7 cellular contexts compared by ENCODE assay signal in genomic region chr14:91402278-91403068, GRCh38. TPM values are rescaled to one million over a fixed set of nuclear protein-coding genes. Genes with fewer than 3 reads are reported as not detected.
DNase-seq lines count a peak whose midpoint lies in the region; ATAC-seq and TF ChIP-seq lines count a peak whose summit lies in the region.

No MANE protein-coding gene starts in this region.

- ATAC-seq in HG02938 (IDR thresholded peaks at IDR 0.05; ENCODE audit: unreplicated experiment): no peak

- H3K4me3 ChIP-seq in HL-60 (replicated peaks; ENCODE audit: insufficient read depth, low read length) (no peak overlapping the region), fibroblast of pulmonary artery (replicated peaks; ENCODE audit: low read depth, low read length) (no peak overlapping the region), skin epidermis (no peak overlapping the region), SK-N-SH (ENCODE audit: low read depth in 2 of 2, low read length in 1 of 2) (no peak overlapping the region), coronary artery (no peak overlapping the region)

- peaks cover 54% of the 10 kb centered on the region for H3K36me3 Mint-ChIP-seq in T-helper 2 cell treated with Interferon-gamma antibody and Interleukin-4, amounts not matched to agents 5 μg/mL and 100 μg/mL, for 36 hours (ENCODE audit: low read depth)

- no peak overlapping the region for H3K9ac ChIP-seq in SK-N-SH

- H3K27me3 Mint-ChIP-seq in T-helper 2 cell treated with Interferon-gamma antibody and Interleukin-4, amounts not matched to agents 5 μg/mL and 100 μg/mL, for 36 hours (ENCODE audit: low read depth): no peaks in the 10 kb centered on the region

- H3K9me3 ChIP-seq in SK-N-SH: no peaks in the 10 kb centered on the region

- H3K36me3 ChIP-seq in SK-N-SH (replicated peaks in 1 of 2; ENCODE audit: control insufficient read depth in 1 of 2, insufficient read depth in 2 of 2, low read length in 1 of 2): no peaks in the 10 kb centered on the region

- H2AFZ ChIP-seq in SK-N-SH (ENCODE audit: low read depth): no peak overlapping the region

- no peaks in the 10 kb centered on the region for H3K9me2 ChIP-seq in SK-N-SH

- DNase-seq in HL-60 (ENCODE audit: low read depth in 1 of 2, low spot score in 1 of 2) (peak in 1 of 2 experiments; percentile 30), fibroblast of pulmonary artery (ENCODE audit: low read depth) (peak; percentile 46), SK-N-SH (no peak), coronary artery (ENCODE audit: low spot score) (no peak)
- DNase-seq in T-helper 2 cell treated with Interferon-gamma antibody and Interleukin-4, amounts not matched to agents 5 μg/mL and 100 μg/mL, for 36 hours (ENCODE audit: low spot score): no peak

- POLR2A ChIA-PET in SK-N-SH (lab: Yijun Ruan, JAX): interaction anchor here (0.6 kb wide), 1 partner anchor 77 kb away, joined by 3 read pairs; no protein-coding TSS in a partner anchor

- peak overlapping the region; percentile 74 for H3K27ac Mint-ChIP-seq in T-helper 2 cell treated with Interferon-gamma antibody and Interleukin-4, amounts not matched to agents 5 μg/mL and 100 μg/mL, for 36 hours

- peak overlapping the region; percentile 68 for H3K4me3 Mint-ChIP-seq in T-helper 2 cell treated with Interferon-gamma antibody and Interleukin-4, amounts not matched to agents 5 μg/mL and 100 μg/mL, for 36 hours

- peak overlapping the region; percentile 16; the same call in 1 of the 2 replicates for H3K27ac ChIP-seq in HL-60 (replicated peaks)
- H3K27ac ChIP-seq in skin epidermis: peak overlapping the region in 11 of 21 experiments; percentile 6 to 78 (median 31)
- H3K27ac ChIP-seq in SK-N-SH (ENCODE audit: low read depth in 2 of 2, low read length in 1 of 2): peak overlapping the region in 1 of 2 experiments; percentile 59; a peak in 2 of 4 replicates
- H3K27ac ChIP-seq in coronary artery: no peak overlapping the region

- CTCF ChIA-PET in SK-N-SH (lab: Yijun Ruan, JAX): interaction anchor here (0.7 to 2.9 kb wide), 3 partner anchors 18 to 500 kb away, joined by 3 to 12 read pairs (median 7); no protein-coding TSS in a partner anchor

- H4K20me1 ChIP-seq in SK-N-SH (ENCODE audit: insufficient read depth): no peaks in the 10 kb centered on the region

- no peak for TF ChIP-seq RAD21 in SK-N-SH (IDR thresholded peaks at IDR 0.05; ENCODE audit: low read length)

- H3K4me1 ChIP-seq in SK-N-SH (ENCODE audit: control insufficient read depth in 1 of 2, insufficient read depth in 2 of 2, low read depth in 1 of 2, low read length in 1 of 2): peaks cover 0 to 30% of the 10 kb centered on the region in 2 experiments; a peak in 1 of 4 replicates

- no peaks in the 10 kb centered on the region for H3K27me3 ChIP-seq in HL-60 (ENCODE audit: insufficient read depth, poor library complexity, severe bottlenecking)
- peaks cover 4% of the 10 kb centered on the region; the same call in 1 of the 2 replicates for H3K27me3 ChIP-seq in SK-N-SH (ENCODE audit: insufficient read depth)

- 63% methylated on average over 11 of the region's 12 CpGs for WGBS in SK-N-SH (ENCODE audit: low lambda C conversion rate)

- H3K9me3 Mint-ChIP-seq in T-helper 2 cell treated with Interferon-gamma antibody and Interleukin-4, amounts not matched to agents 5 μg/mL and 100 μg/mL, for 36 hours: no peaks in the 10 kb centered on the region

- TF ChIP-seq CTCF in HL-60 (IDR thresholded peaks at IDR 0.05; ENCODE audit: insufficient read depth, low read length) (no peak), fibroblast of pulmonary artery (IDR thresholded peaks at IDR 0.05; ENCODE audit: low read length, missing control alignments) (no peak), SK-N-SH (IDR thresholded peaks at IDR 0.05) (no peak), coronary artery (IDR thresholded peaks at IDR 0.05) (no peak)

- no peaks in the 10 kb centered on the region for H3K79me2 ChIP-seq in SK-N-SH (ENCODE audit: insufficient read depth)

- TF ChIP-seq EP300 in SK-N-SH (IDR thresholded peaks at IDR 0.05; ENCODE audit: borderline replicate concordance in 1 of 2, low read depth in 1 of 2, low read length in 1 of 2): no peak

- H3K4me1 Mint-ChIP-seq in T-helper 2 cell treated with Interferon-gamma antibody and Interleukin-4, amounts not matched to agents 5 μg/mL and 100 μg/mL, for 36 hours (ENCODE audit: low read depth): peaks cover 81% of the 10 kb centered on the region

- no peak overlapping the region for H3K4me2 ChIP-seq in SK-N-SH

- no peaks in the 10 kb centered on the region for H3F3A ChIP-seq in SK-N-SH (replicated peaks; ENCODE audit: insufficient read depth)

TF ChIP-seq in SK-N-SH, 30 proteins besides CTCF, POLR2A, EP300 and RAD21:
- TF ChIP-seq PBX3 (IDR thresholded peaks at IDR 0.05): no peak
- no peak for TF ChIP-seq POLR2AphosphoS5 (IDR thresholded peaks at IDR 0.05; ENCODE audit: low read depth, low read length)
- TF ChIP-seq MXI1 (IDR thresholded peaks at IDR 0.05; ENCODE audit: low read depth, low read length): no peak
- no peak for TF ChIP-seq MEF2A (IDR thresholded peaks at IDR 0.05; ENCODE audit: borderline replicate concordance, low read depth)
- TF ChIP-seq, protein P1, sequence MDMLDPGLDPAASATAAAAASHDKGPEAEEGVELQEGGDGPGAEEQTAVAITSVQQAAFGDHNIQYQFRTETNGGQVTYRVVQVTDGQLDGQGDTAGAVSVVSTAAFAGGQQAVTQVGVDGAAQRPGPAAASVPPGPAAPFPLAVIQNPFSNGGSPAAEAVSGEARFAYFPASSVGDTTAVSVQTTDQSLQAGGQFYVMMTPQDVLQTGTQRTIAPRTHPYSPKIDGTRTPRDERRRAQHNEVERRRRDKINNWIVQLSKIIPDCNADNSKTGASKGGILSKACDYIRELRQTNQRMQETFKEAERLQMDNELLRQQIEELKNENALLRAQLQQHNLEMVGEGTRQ (IDR thresholded peaks at IDR 0.05; ENCODE audit: borderline replicate concordance, low read depth, low read length): no peak
- TF ChIP-seq, protein P2, sequence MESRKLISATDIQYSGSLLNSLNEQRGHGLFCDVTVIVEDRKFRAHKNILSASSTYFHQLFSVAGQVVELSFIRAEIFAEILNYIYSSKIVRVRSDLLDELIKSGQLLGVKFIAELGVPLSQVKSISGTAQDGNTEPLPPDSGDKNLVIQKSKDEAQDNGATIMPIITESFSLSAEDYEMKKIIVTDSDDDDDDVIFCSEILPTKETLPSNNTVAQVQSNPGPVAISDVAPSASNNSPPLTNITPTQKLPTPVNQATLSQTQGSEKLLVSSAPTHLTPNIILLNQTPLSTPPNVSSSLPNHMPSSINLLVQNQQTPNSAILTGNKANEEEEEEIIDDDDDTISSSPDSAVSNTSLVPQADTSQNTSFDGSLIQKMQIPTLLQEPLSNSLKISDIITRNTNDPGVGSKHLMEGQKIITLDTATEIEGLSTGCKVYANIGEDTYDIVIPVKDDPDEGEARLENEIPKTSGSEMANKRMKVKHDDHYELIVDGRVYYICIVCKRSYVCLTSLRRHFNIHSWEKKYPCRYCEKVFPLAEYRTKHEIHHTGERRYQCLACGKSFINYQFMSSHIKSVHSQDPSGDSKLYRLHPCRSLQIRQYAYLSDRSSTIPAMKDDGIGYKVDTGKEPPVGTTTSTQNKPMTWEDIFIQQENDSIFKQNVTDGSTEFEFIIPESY (IDR thresholded peaks at IDR 0.05; ENCODE audit: borderline replicate concordance, low read depth): no peak
- no peak for TF ChIP-seq ELF1 (IDR thresholded peaks at IDR 0.05)
- no peak for TF ChIP-seq TAF1 (IDR thresholded peaks at IDR 0.05; ENCODE audit: borderline replicate concordance, low read depth, low read length)
- no peak for TF ChIP-seq TEAD4 (IDR thresholded peaks at IDR 0.05; ENCODE audit: borderline replicate concordance, insufficient read depth)
- no peak for TF ChIP-seq FOSL2 (IDR thresholded peaks at IDR 0.05; ENCODE audit: borderline replicate concordance, low read depth)
- TF ChIP-seq REST (IDR thresholded peaks at IDR 0.05; ENCODE audit: low read depth, low read length): no peak

RNA-seq across cellular contexts. Expression of gene CCDC88C, which starts 15.1 kb away (rescaled TPM):
- 0.28 and 0.39 TPM in 2 replicates for polyA plus RNA-seq in SK-N-SH (2012; rRNA removed)
- polyA plus RNA-seq in SK-N-SH (2012; cell fraction: cytosol; rRNA removed): 0.37 and 0.50 TPM in 2 replicates
- 0.35 and 0.46 TPM in 2 replicates for polyA plus RNA-seq in SK-N-SH (2012; cell fraction: nucleus; rRNA removed)

Comparison
In these comparisons a context has a peak if more than half of its experiments do, and no peak if none do; other contexts are left out.
1. H3K27ac ChIP-seq: peak in HL-60 (single experiment) and skin epidermis (11 of 21); none in coronary artery (0 of 2).